24 cellular contexts compared by ENCODE assay signal in the genomic region with DNA sequence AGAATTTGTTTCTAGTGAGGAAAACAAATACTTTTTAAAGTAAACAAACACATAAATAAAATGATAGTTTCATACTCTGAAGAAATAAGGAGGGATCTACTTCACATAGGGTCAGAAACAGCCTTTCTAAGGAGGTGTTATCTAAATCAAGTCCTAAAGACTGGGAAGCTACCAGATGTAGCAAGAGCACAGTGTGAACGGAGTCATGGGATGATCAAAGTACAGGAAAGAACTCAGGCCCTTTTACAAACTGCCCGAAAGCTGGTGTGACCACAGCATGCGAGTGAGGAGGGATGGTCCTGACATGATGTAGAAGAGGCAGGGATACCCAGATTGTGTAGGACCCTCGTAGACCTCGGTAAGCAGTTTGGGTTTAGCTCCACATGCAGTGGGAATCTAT.
"Had no signal": no experiment of that assay in that cellular context is flagged by ENCODE, and none has a peak within 500 bp of the region (broad histone marks: within the 10 kb centered on the region; RNA-seq: fewer than 3 reads in every experiment).

No MANE protein-coding gene starts in this region.

- H3K36me3 ChIP-seq: gastroesophageal sphincter, left lung, ovary, thoracic aorta had no signal

- H3K4me3 ChIP-seq: gastroesophageal sphincter, heart right ventricle, left lung, ovary, psoas muscle, thoracic aorta, tibial nerve, upper lobe of left lung had no signal

- ATAC-seq: esophagus mucosa; foreskin keratinocyte; gastroesophageal sphincter; heart right ventricle; left lung; naive thymus-derived CD8-positive, alpha-beta T cell; psoas muscle; right cardiac atrium; stimulated activated naive B cell treated with anti-CD40 and anti-IgM and Interleukin-4, amounts not matched to agents 10 μg/mL and 1 μg/mL and 100 μg/mL, for 72 hours had no signal

- DNase-seq: cerebellar nuclear complex; effector CD8-positive, alpha-beta T cell; endodermal cell; glutamatergic neuron; heart right ventricle; hypothalamus; immature natural killer cell; left lung; naive thymus-derived CD8-positive, alpha-beta T cell; occipital lobe; ovary; posterior cingulate gyrus; psoas muscle; right cardiac atrium; small intestine; stimulated activated CD4-positive, alpha-beta T cell treated with anti-CD3 and anti-CD28 coated beads, Interleukin-15, amount 100 ng/mL, for 24 hours; stimulated activated CD4-positive, alpha-beta T cell treated with anti-CD3 and anti-CD28 coated beads, Interleukin-2, amount 100 ng/mL, for 48 hours; stimulated activated naive B cell treated with anti-CD40 and anti-IgM and Interleukin-4, amounts not matched to agents 10 μg/mL and 1 μg/mL and 100 μg/mL, for 72 hours; upper lobe of left lung had no signal

- H3K27me3 ChIP-seq: foreskin keratinocyte, gastroesophageal sphincter, heart right ventricle, left lung, ovary, tibial nerve, upper lobe of left lung had no signal
